10 cellular contexts compared by ENCODE assay signal in the genomic region with DNA sequence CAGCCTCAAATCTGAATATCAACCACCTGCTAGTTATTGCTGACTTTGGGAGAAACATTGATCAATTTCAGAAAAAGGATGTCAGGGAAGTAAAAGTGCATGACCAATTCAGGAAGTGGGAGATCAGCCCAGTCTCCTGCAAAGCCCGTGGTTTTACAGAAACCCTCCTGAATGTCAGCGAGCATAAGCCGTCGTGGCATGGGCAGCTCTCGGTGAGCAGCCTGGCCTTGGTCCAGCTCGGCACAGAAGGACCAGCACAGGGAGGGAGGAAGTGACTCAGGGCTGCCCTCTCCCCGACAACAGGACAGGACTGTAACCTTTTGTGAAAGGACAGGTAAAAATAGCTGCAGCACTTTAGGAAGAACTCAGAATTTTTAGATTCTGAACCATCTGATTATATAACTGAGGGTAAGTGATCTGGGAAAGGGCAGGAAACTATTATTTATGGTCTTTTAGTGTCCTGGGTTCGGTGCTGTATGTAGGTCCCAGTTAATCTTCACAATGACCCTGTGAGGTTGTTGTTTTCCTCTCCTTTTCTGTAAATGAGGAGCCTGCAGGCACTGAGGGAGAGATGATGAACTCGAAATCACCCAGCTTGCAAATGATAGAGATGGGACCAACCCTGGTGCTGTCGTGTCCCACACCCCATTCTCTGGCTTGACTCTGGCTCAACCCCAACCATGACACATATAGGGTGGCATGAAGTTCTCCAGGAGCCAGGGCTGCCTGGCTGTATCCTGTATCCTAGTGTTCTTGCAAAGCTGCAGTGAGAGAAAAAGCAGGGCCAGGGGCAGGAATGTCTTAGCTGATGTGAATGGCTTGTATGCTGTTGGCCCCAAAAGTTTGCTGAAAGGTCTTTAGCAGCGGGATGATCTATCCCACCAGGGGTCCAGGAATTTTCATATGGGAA. TPM values are rescaled to one million over a fixed set of nuclear protein-coding genes. Genes with fewer than 3 reads are reported as not detected.
DNase-seq lines count a peak whose midpoint lies in the region; ATAC-seq lines count a peak whose summit lies in the region.
"Had no signal": no experiment of that assay in that cellular context is flagged by ENCODE, and none has a peak within 500 bp of the region (broad histone marks: within the 10 kb centered on the region; RNA-seq: fewer than 3 reads in every experiment).

No MANE protein-coding gene starts in this region.

- no peak overlapping the region for H4K8ac ChIP-seq in neuronal stem cell (ENCODE audit: low read depth, low read length)

- ATAC-seq in GM18873 (IDR thresholded peaks at IDR 0.05; ENCODE audit: low FRiP score, unreplicated experiment), result no peak
- no peak for ATAC-seq in activated CD4-positive, alpha-beta T cell treated with anti-CD3 and anti-CD28 coated beads for 36 hours

- CTCF ChIA-PET in activated CD4-positive, alpha-beta T cell treated with anti-CD3 and anti-CD28 coated beads for 36 hours (lab: Charles Lee), result no interaction called here

- H3K27ac ChIP-seq in neuronal stem cell (replicated peaks; ENCODE audit: low read length), result no peak overlapping the region
- H3K27ac ChIP-seq: HL-60 had no signal

- H3K14ac ChIP-seq in neuronal stem cell (ENCODE audit: low read length), result no peak overlapping the region

- H3K4me1 ChIP-seq in neuronal stem cell (ENCODE audit: control insufficient read depth in 2 of 2, insufficient read depth in 1 of 2, low read depth in 1 of 2, low read length in 2 of 2), result peaks cover 0 to 7% of the 10 kb centered on the region in 2 donors

- H3K4me3 Mint-ChIP-seq in activated CD4-positive, alpha-beta T cell treated with anti-CD3 and anti-CD28 coated beads for 36 hours, result no peak overlapping the region

- H3K27me3 ChIP-seq in neuronal stem cell (ENCODE audit: control insufficient read depth in 3 of 3, insufficient read depth in 3 of 3, low read depth in 1 of 3, low read length in 3 of 3), result no peaks in the 10 kb centered on the region

- WGBS in neuronal stem cell (ENCODE audit: extremely low coverage in 2 of 2, insufficient read length in 2 of 2, insufficient replicate concordance in 1 of 2), 2 donors, result no CpG with 5 or more reads among the region's 11 CpGs

- no peak overlapping the region for H2BK120ac ChIP-seq in neuronal stem cell (ENCODE audit: low read depth, low read length)

- H3K23ac ChIP-seq in neuronal stem cell (ENCODE audit: low read depth, low read length, poor library complexity), result no peak overlapping the region

- H3K9me3 Mint-ChIP-seq in activated CD4-positive, alpha-beta T cell treated with anti-CD3 and anti-CD28 coated beads for 36 hours (ENCODE audit: low read depth), result no peaks in the 10 kb centered on the region

- no peak overlapping the region for H3K4me3 ChIP-seq in neuronal stem cell (ENCODE audit: low read length in 2 of 2)

- no peak overlapping the region for H4K91ac ChIP-seq in neuronal stem cell (ENCODE audit: low read depth, low read length, poor library complexity)

- no peaks in the 10 kb centered on the region for H3K9me3 ChIP-seq in neuronal stem cell (replicated peaks in 1 of 2; ENCODE audit: control insufficient read depth in 2 of 2, insufficient read depth in 1 of 2, low read depth in 1 of 2, low read length in 2 of 2)

- no peak overlapping the region for H3K27ac Mint-ChIP-seq in activated CD4-positive, alpha-beta T cell treated with anti-CD3 and anti-CD28 coated beads for 36 hours

- DNase-seq in EL, result peak; percentile 72
- peak; percentile 62 for DNase-seq in NCI-H2029 treated with DMSO at 0.1 percent for 48 hours (lab: John Stamatoyannopoulos, UW)
- DNase-seq in cerebellum (ENCODE audit: low spot score), result peak; percentile 85
- DNase-seq in neuronal stem cell (ENCODE audit: low spot score), result no peak
- no peak for DNase-seq in NCI-H187 treated with DMSO at 0.1 percent for 48 hours (lab: John Stamatoyannopoulos, UW)
- DNase-seq in COR-L47 (lab: John Stamatoyannopoulos, UW), result no peak
- DNase-seq in activated CD4-positive, alpha-beta T cell treated with anti-CD3 and anti-CD28 coated beads for 36 hours, result no peak
- DNase-seq: mesenchymal stem cell had no signal

- H2AFZ ChIP-seq in neuronal stem cell (ENCODE audit: low read length), result no peak overlapping the region

- no peaks in the 10 kb centered on the region for H3K79me1 ChIP-seq in neuronal stem cell (ENCODE audit: low read depth, low read length)

- no peak overlapping the region for H2BK12ac ChIP-seq in neuronal stem cell (ENCODE audit: low read length)

- no peak overlapping the region for H3K4me2 ChIP-seq in neuronal stem cell (ENCODE audit: insufficient read depth, low read length, poor library complexity, severe bottlenecking)

- peaks cover 14% of the 10 kb centered on the region for H3K27me3 Mint-ChIP-seq in activated CD4-positive, alpha-beta T cell treated with anti-CD3 and anti-CD28 coated beads for 36 hours

- no peaks in the 10 kb centered on the region for H3K36me3 Mint-ChIP-seq in activated CD4-positive, alpha-beta T cell treated with anti-CD3 and anti-CD28 coated beads for 36 hours (ENCODE audit: low read depth)

- H3K4me1 Mint-ChIP-seq in activated CD4-positive, alpha-beta T cell treated with anti-CD3 and anti-CD28 coated beads for 36 hours, result peaks cover 9% of the 10 kb centered on the region

- peak overlapping the region; percentile 52 for H3K18ac ChIP-seq in neuronal stem cell (ENCODE audit: low read length)

- intact Hi-C loops in activated CD4-positive, alpha-beta T cell treated with anti-CD3 and anti-CD28 coated beads for 36 hours (cut with DNase I, micrococcal nuclease), result loop anchor here in 1 of 2 experiments (10.0 kb wide), 1 partner anchor 166 kb away; no protein-coding TSS in a partner anchor

- no peak overlapping the region for H3K4ac ChIP-seq in neuronal stem cell (ENCODE audit: low read length)

- H3K36me3 ChIP-seq in neuronal stem cell (replicated peaks in 1 of 2; ENCODE audit: control insufficient read depth in 2 of 2, insufficient read depth in 2 of 2, low read length in 2 of 2), result no peaks in the 10 kb centered on the region

- H3K9ac ChIP-seq in neuronal stem cell (ENCODE audit: low read depth, low read length, poor library complexity), result no peak overlapping the region

- POLR2A ChIA-PET in activated CD4-positive, alpha-beta T cell treated with anti-CD3 and anti-CD28 coated beads for 36 hours (lab: Charles Lee), result no interaction called here

- H2BK15ac ChIP-seq in neuronal stem cell (ENCODE audit: low read length), result no peak overlapping the region

- H2BK5ac ChIP-seq in neuronal stem cell (ENCODE audit: low read length), result no peak overlapping the region

- H2AK5ac ChIP-seq in neuronal stem cell (ENCODE audit: low read depth, low read length), result no peak overlapping the region

RNA-seq across cellular contexts. Expression of a gene that starts 37.7 kb away (rescaled TPM):
- 55.1 TPM for total RNA-seq in cerebellum
- polyA plus RNA-seq in neuronal stem cell (2013, experiment 1 of 2), result 2.6 TPM
- polyA plus RNA-seq in neuronal stem cell (2013, experiment 2 of 2), result 2.7 TPM
- 1 to 10 TPM; 4.6 to 7.5 TPM for total RNA-seq in activated CD4-positive, alpha-beta T cell treated with anti-CD3 and anti-CD28 coated beads for 36 hours

Comparison
In these comparisons a context has a peak if more than half of its experiments do, and no peak if none do; other contexts are left out.
1. DNase-seq: peak in EL (single experiment), NCI-H2029 treated with DMSO at 0.1 percent for 48 hours (single experiment) and cerebellum (single experiment); none in neuronal stem cell (single experiment), NCI-H187 treated with DMSO at 0.1 percent for 48 hours (single experiment), COR-L47 (single experiment) and activated CD4-positive, alpha-beta T cell treated with anti-CD3 and anti-CD28 coated beads for 36 hours (single experiment).